Comparison of ENCODE assay signal across 30 cellular contexts in the genomic region with DNA sequence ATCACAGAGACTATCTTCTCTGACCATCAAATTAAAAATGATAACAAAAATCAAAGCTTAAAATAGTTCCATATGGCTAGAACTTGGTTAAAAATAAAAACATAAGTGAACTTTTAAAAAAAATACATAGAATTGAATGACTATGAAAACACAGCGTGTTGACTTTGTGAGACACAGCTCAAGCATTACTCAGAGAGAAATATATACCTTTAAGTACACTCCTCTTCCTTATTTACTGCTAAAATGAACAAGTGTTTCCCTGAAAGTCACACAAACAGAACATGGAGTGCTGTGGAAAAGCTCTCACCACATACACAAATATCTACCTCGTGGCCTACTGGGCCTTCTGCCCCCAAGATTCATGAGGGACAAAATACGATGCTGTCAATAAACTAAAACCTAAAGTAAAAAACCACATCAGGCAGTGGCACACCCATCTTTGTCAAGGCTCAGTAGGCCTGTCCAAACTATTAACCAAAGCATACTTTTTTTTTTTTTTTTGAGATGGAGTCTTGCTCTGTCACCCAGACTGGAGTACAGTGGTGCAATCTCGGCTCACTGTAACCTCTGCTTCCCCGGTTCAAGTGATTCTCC. TPM values are rescaled to one million over a fixed set of nuclear protein-coding genes. Genes with fewer than 3 reads are reported as not detected.
DNase-seq lines count a peak whose midpoint lies in the region; ATAC-seq and TF ChIP-seq lines count a peak whose summit lies in the region.
"Had no signal": no experiment of that assay in that cellular context is flagged by ENCODE, and none has a peak within 500 bp of the region (broad histone marks: within the 10 kb centered on the region; RNA-seq: fewer than 3 reads in every experiment).

No MANE protein-coding gene starts in this region.

- WGBS in SK-N-SH (ENCODE audit: low lambda C conversion rate) = 92% methylated on average over 5 of the region's 5 CpGs

- H2AFZ ChIP-seq in SK-N-SH (ENCODE audit: low read depth) = peak overlapping the region; percentile 18; the same call in 1 of the 2 replicates
- H2AFZ ChIP-seq: GM23248 had no signal

- H3K9ac ChIP-seq in SK-N-SH = no peak overlapping the region
- H3K9ac ChIP-seq: GM23248 had no signal

- H3K9me2 ChIP-seq in SK-N-SH = no peaks in the 10 kb centered on the region

- CTCF ChIA-PET in SK-N-SH (lab: Yijun Ruan, JAX) = interaction anchor here (4.4 kb wide), 1 partner anchor 11 kb away, joined by 27 read pairs; no protein-coding TSS in a partner anchor

- POLR2A ChIA-PET in SK-N-SH (lab: Yijun Ruan, JAX) = no interaction called here

- no peaks in the 10 kb centered on the region for H4K20me1 ChIP-seq in SK-N-SH (ENCODE audit: insufficient read depth)

- H3K27ac ChIP-seq in SK-N-SH (ENCODE audit: low read depth in 2 of 2, low read length in 1 of 2) (0 out of 4 replicates have a peak overlapping the region, but pooled peaks of 1 of the 2 experiments have one; percentile 35), RWPE2 (ENCODE audit: poor library complexity, severe bottlenecking) (no peak overlapping the region)
- H3K27ac ChIP-seq: 22Rv1, brain microvascular endothelial cell, GM23248, lower lobe of right lung, skin epidermis, thoracic aorta had no signal

- H3K4me3 ChIP-seq in SK-N-SH (ENCODE audit: low read depth in 2 of 2, low read length in 1 of 2) = no peak overlapping the region
- no peak overlapping the region for H3K4me3 ChIP-seq in RWPE2 (ENCODE audit: severe bottlenecking)
- H3K4me3 ChIP-seq: esophagus squamous epithelium, GM23248, lower lobe of right lung, skin epidermis, thoracic aorta had no signal

- no peak for DNase-seq in SK-N-SH
- DNase-seq in RWPE2 (ENCODE audit: low spot score) = no peak
- no peak for DNase-seq in stimulated activated CD8-positive, alpha-beta memory T cell treated with anti-CD3 and anti-CD28 coated beads, Interleukin-4, amount 100 ng/mL, for 48 hours
- no peak for DNase-seq in AG20443 (ENCODE audit: low spot score)
- no peak for DNase-seq in COLO668 (lab: John Stamatoyannopoulos, UW; ENCODE audit: unreplicated experiment)
- DNase-seq: activated B cell treated with CpG ODN at 0.5 μM for 24 hours; activated CD4-positive, alpha-beta T cell treated with anti-CD3 and anti-CD28 coated beads, Interleukin-2, amount 50 U/mL, for 48 hours; activated gamma-delta T cell; activated naive CD8-positive, alpha-beta T cell treated with anti-CD3 and anti-CD28 coated beads, Interleukin-2, amount 50 U/mL, for 24 hours; brain microvascular endothelial cell; CD8-positive, alpha-beta T cell; DMS79 treated with DMSO at 0.1 percent for 48 hours; effector memory CD4-positive, alpha-beta T cell; esophagus squamous epithelium; GM23248; Karpas-422; kidney; lower lobe of right lung; NCI-H187 treated with DMSO at 0.1 percent for 48 hours; NCI-H2227 treated with DMSO at 0.1 percent for 48 hours; NCI-H748 treated with DMSO at 0.1 percent for 48 hours; stimulated activated CD4-positive, alpha-beta T cell treated with anti-CD3 and anti-CD28 coated beads, Interleukin-2, amount 100 ng/mL, for 24 hours; stimulated activated naive CD4-positive, alpha-beta T cell; T1000 had no signal

- peaks cover 16% of the 10 kb centered on the region for H3F3A ChIP-seq in SK-N-SH (replicated peaks; ENCODE audit: insufficient read depth)

- no peaks in the 10 kb centered on the region for H3K9me3 ChIP-seq in SK-N-SH
- H3K9me3 ChIP-seq in RWPE2 (ENCODE audit: severe bottlenecking) = no peaks in the 10 kb centered on the region
- H3K9me3 ChIP-seq: esophagus squamous epithelium, lower lobe of right lung, thoracic aorta had no signal

- H3K4me1 ChIP-seq in SK-N-SH (ENCODE audit: control insufficient read depth in 1 of 2, insufficient read depth in 2 of 2, low read depth in 1 of 2, low read length in 1 of 2) (peaks cover 0 to 4% of the 10 kb centered on the region in 2 experiments; a peak in 2 of 4 replicates), RWPE2 (ENCODE audit: insufficient read depth, poor library complexity, severe bottlenecking) (peaks cover 5% of the 10 kb centered on the region)
- H3K4me1 ChIP-seq: lower lobe of right lung had no signal

- no peak for TF ChIP-seq CTCF in SK-N-SH (IDR thresholded peaks at IDR 0.05)
- TF ChIP-seq CTCF in RWPE2 (IDR thresholded peaks at IDR 0.05; ENCODE audit: poor library complexity, severe bottlenecking) = no peak

- TF ChIP-seq RAD21 in SK-N-SH (IDR thresholded peaks at IDR 0.05; ENCODE audit: low read length) = no peak

- H3K4me2 ChIP-seq in SK-N-SH = no peak overlapping the region

- H3K36me3 ChIP-seq in SK-N-SH (replicated peaks in 1 of 2; ENCODE audit: control insufficient read depth in 1 of 2, insufficient read depth in 2 of 2, low read length in 1 of 2) (peaks cover 3 to 6% of the 10 kb centered on the region in 2 experiments), RWPE2 (ENCODE audit: low read depth) (no peaks in the 10 kb centered on the region)
- H3K36me3 ChIP-seq: brain microvascular endothelial cell, esophagus squamous epithelium, lower lobe of right lung, thoracic aorta had no signal

- TF ChIP-seq EP300 in SK-N-SH (IDR thresholded peaks at IDR 0.05; ENCODE audit: borderline replicate concordance in 1 of 2, low read depth in 1 of 2, low read length in 1 of 2) = no peak

- no peaks in the 10 kb centered on the region for H3K79me2 ChIP-seq in SK-N-SH (ENCODE audit: insufficient read depth)

- H3K27me3 ChIP-seq in SK-N-SH (ENCODE audit: insufficient read depth) (no peaks in the 10 kb centered on the region), RWPE2 (ENCODE audit: insufficient read depth, poor library complexity, severe bottlenecking) (no peaks in the 10 kb centered on the region)
- H3K27me3 ChIP-seq: brain microvascular endothelial cell, esophagus squamous epithelium had no signal

- ATAC-seq in SK-N-SH treated with all-trans-retinoic acid at 6 μM for 48 hours (no peak), HG02678 (IDR thresholded peaks at IDR 0.05; ENCODE audit: unreplicated experiment) (peak; percentile 54), RWPE2 (ENCODE audit: low read depth) (peak; percentile 36; the same call in 1 of the 3 replicates), GM18498 (IDR thresholded peaks at IDR 0.05; ENCODE audit: unreplicated experiment) (no peak)
- ATAC-seq: activated naive CD8-positive, alpha-beta T cell treated with anti-CD3 and anti-CD28 coated beads, Interleukin-2, amount 50 U/mL, for 24 hours; CD8-positive, alpha-beta T cell; lower lobe of right lung had no signal

TF ChIP-seq in SK-N-SH, 30 proteins besides CTCF, POLR2A, EP300 and RAD21:
- TF ChIP-seq RCOR1 (IDR thresholded peaks at IDR 0.05; ENCODE audit: low read length) = no peak
- TF ChIP-seq TEAD4 (IDR thresholded peaks at IDR 0.05; ENCODE audit: borderline replicate concordance, insufficient read depth) = no peak
- no peak for TF ChIP-seq ZBTB33 (IDR thresholded peaks at IDR 0.05; ENCODE audit: borderline replicate concordance, low read depth)

TF ChIP-seq in SK-N-SH treated with all-trans-retinoic acid at 6 μM for 48 hours, 23 proteins besides CTCF, POLR2A, EP300 and RAD21 (continues in another document):
- no peak for TF ChIP-seq ESRRG (CRISPR knock-in tag; IDR thresholded peaks at IDR 0.05)
- TF ChIP-seq TOX (CRISPR knock-in tag; IDR thresholded peaks at IDR 0.05; ENCODE audit: borderline replicate concordance) = no peak
- TF ChIP-seq, protein P1, sequence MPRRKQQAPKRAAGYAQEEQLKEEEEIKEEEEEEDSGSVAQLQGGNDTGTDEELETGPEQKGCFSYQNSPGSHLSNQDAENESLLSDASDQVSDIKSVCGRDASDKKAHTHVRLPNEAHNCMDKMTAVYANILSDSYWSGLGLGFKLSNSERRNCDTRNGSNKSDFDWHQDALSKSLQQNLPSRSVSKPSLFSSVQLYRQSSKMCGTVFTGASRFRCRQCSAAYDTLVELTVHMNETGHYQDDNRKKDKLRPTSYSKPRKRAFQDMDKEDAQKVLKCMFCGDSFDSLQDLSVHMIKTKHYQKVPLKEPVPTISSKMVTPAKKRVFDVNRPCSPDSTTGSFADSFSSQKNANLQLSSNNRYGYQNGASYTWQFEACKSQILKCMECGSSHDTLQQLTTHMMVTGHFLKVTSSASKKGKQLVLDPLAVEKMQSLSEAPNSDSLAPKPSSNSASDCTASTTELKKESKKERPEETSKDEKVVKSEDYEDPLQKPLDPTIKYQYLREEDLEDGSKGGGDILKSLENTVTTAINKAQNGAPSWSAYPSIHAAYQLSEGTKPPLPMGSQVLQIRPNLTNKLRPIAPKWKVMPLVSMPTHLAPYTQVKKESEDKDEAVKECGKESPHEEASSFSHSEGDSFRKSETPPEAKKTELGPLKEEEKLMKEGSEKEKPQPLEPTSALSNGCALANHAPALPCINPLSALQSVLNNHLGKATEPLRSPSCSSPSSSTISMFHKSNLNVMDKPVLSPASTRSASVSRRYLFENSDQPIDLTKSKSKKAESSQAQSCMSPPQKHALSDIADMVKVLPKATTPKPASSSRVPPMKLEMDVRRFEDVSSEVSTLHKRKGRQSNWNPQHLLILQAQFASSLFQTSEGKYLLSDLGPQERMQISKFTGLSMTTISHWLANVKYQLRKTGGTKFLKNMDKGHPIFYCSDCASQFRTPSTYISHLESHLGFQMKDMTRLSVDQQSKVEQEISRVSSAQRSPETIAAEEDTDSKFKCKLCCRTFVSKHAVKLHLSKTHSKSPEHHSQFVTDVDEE (CRISPR knock-in tag; IDR thresholded peaks at IDR 0.05) = no peak
- no peak for TF ChIP-seq CSDC2 (CRISPR knock-in tag; IDR thresholded peaks at IDR 0.05)
- no peak for TF ChIP-seq ZNF8 (CRISPR knock-in tag; IDR thresholded peaks at IDR 0.05)
- TF ChIP-seq ZFP30 (CRISPR knock-in tag; IDR thresholded peaks at IDR 0.05) = no peak
- no peak for TF ChIP-seq PATZ1 (CRISPR knock-in tag; IDR thresholded peaks at IDR 0.05; ENCODE audit: borderline replicate concordance)
- TF ChIP-seq OSR1 (CRISPR knock-in tag; IDR thresholded peaks at IDR 0.05) = no peak

RNA-seq across cellular contexts. Expression of gene FAXC, which starts 7.5 kb away (rescaled TPM):
- polyA plus RNA-seq in SK-N-SH (2012; rRNA removed) = 9.0 and 9.1 TPM in 2 replicates
- polyA plus RNA-seq in SK-N-SH (2012; cell fraction: cytosol; rRNA removed) = 11.4 and 13.3 TPM in 2 replicates
- polyA plus RNA-seq in SK-N-SH (2012; cell fraction: nucleus; rRNA removed) = 10.9 and 11.5 TPM in 2 replicates

RNA-seq across cellular contexts. Expression of gene COQ3, which starts 52.0 kb away (rescaled TPM):
- 6.4 and 8.0 TPM in 2 replicates for polyA plus RNA-seq in SK-N-SH (2012; rRNA removed)
- 8.2 and 10.0 TPM in 2 replicates for polyA plus RNA-seq in SK-N-SH (2012; cell fraction: cytosol; rRNA removed)
- 6.8 and 8.1 TPM in 2 replicates for polyA plus RNA-seq in SK-N-SH (2012; cell fraction: nucleus; rRNA removed)

Comparison
In these comparisons a context has a peak if more than half of its experiments do, and no peak if none do; other contexts are left out.
1. ATAC-seq: peak in HG02678 (single experiment) and RWPE2 (single experiment); none in SK-N-SH treated with all-trans-retinoic acid at 6 μM for 48 hours (single experiment) and GM18498 (single experiment).